ENCODE assay signal across 8 cellular contexts in genomic region chr6:29628419-29629281, GRCh38. TPM values are rescaled to one million over a fixed set of nuclear protein-coding genes. Genes with fewer than 3 reads are reported as not detected.
DNase-seq lines count a peak whose midpoint lies in the region; ATAC-seq and TF ChIP-seq lines count a peak whose summit lies in the region.

No MANE protein-coding gene starts in this region.

- H3K9ac ChIP-seq in skeletal muscle tissue (ENCODE audit: low read depth in 1 of 3, low read length in 3 of 3) = peak overlapping the region in 2 of 3 donors; percentile 50 to 70

- intact Hi-C loops in A673 (cut with micrococcal nuclease; ENCODE audit: unreplicated experiment) = no loop called here

- CTCF ChIA-PET in A673 (lab: Charles Lee) = interaction anchor here (0.7 to 1.6 kb wide), 2 partner anchors 13 to 25 kb away, joined by 7 to 8 read pairs; no protein-coding TSS in a partner anchor

- peak overlapping the region; percentile 90 for H3K4me3 ChIP-seq in A673 (ENCODE audit: low read depth, low read length, poor library complexity, severe bottlenecking)
- H3K4me3 ChIP-seq in skeletal muscle tissue (ENCODE audit: low read length in 3 of 3) = peak overlapping the region; percentile 62 to 79 (median 70)

- peaks cover 5% of the 10 kb centered on the region for H3K36me3 ChIP-seq in A673 (ENCODE audit: insufficient read depth, low read length, poor library complexity, severe bottlenecking)
- peaks cover 0 to under 1% (median 0%) of the 10 kb centered on the region in 3 donors for H3K36me3 ChIP-seq in skeletal muscle tissue (ENCODE audit: control insufficient read depth in 3 of 3, insufficient read depth in 3 of 3, low read length in 3 of 3)

- ATAC-seq in GM21529 (IDR thresholded peaks at IDR 0.05; ENCODE audit: unreplicated experiment) (peak; percentile 37), GM19467 (IDR thresholded peaks at IDR 0.05; ENCODE audit: unreplicated experiment) (no peak)
- ATAC-seq in activated CD4-positive, CD25-positive, alpha-beta regulatory T cell treated with anti-CD3 and anti-CD28 coated beads, Interleukin-2, amount 50 U/mL, for 24 hours = peak; percentile 57 to 60

- peak overlapping the region in 4 of 6 donors; percentile 12 to 64 (median 34) for H3K27ac Mint-ChIP-seq in immature natural killer cell

- peak; percentile 92 for DNase-seq in A673 (ENCODE audit: low spot score)
- DNase-seq in NCI-H345 (lab: John Stamatoyannopoulos, UW) = peak; percentile 76
- peak; percentile 39 for DNase-seq in central memory CD4-positive, alpha-beta T cell
- DNase-seq in immature natural killer cell = peak in 1 of 3 donors; percentile 27

- no peaks in the 10 kb centered on the region for H3K36me3 Mint-ChIP-seq in immature natural killer cell

- no TSS peak for BruUV-seq in A673 (replicated peaks; lab: Mats Ljungman, UMichigan)

- H3K4me3 Mint-ChIP-seq in immature natural killer cell = peak overlapping the region; percentile 79 to 92 (median 84)

- peak; percentile 81 for TF ChIP-seq CTCF in A673 (conservative IDR thresholded peaks at IDR 0.05; ENCODE audit: low read depth, low read length)

- H3K27me3 Mint-ChIP-seq in immature natural killer cell (ENCODE audit: low read depth in 3 of 3) = peaks cover 11 to 31% (median 19%) of the 10 kb centered on the region in 3 donors

- peaks cover 0 to 4% (median 0%) of the 10 kb centered on the region in 6 donors for H3K9me3 Mint-ChIP-seq in immature natural killer cell

- POLR2A ChIA-PET in A673 (lab: Charles Lee; ENCODE audit: low non-redundant PET) = interaction anchor here (0.5 to 0.6 kb wide), 3 partner anchors 21 to 877 kb away, joined by 3 to 4 read pairs (median 4); no protein-coding TSS in a partner anchor

- peaks cover 33 to 35% of the 10 kb centered on the region in 2 donors for H3K4me1 Mint-ChIP-seq in immature natural killer cell

- H3K27me3 ChIP-seq in A673 (replicated peaks; ENCODE audit: insufficient read depth, low read depth, low read length, poor library complexity) (no peaks in the 10 kb centered on the region), skeletal muscle tissue (ENCODE audit: control insufficient read depth in 3 of 3, insufficient read depth in 3 of 3, low read length in 3 of 3) (peaks cover 32 to 53% (median 44%) of the 10 kb centered on the region in 3 donors)

- H3K9me3 ChIP-seq in A673 (ENCODE audit: low read depth, low read length, poor library complexity, severe bottlenecking) (no peaks in the 10 kb centered on the region), skeletal muscle tissue (ENCODE audit: control insufficient read depth in 3 of 3, low read length in 3 of 3) (no peaks in the 10 kb centered on the region)

- H3K4me1 ChIP-seq in A673 (ENCODE audit: insufficient read depth, low read length, poor library complexity, severe bottlenecking) (peaks cover 59% of the 10 kb centered on the region), skeletal muscle tissue (ENCODE audit: control insufficient read depth in 3 of 3, insufficient read depth in 3 of 3, low read length in 3 of 3) (peaks cover 20 to 24% (median 21%) of the 10 kb centered on the region in 3 donors)

- peak overlapping the region; percentile 86 for H3K27ac ChIP-seq in A673 (ENCODE audit: low read depth, low read length, poor library complexity, severe bottlenecking)
- H3K27ac ChIP-seq in skeletal muscle tissue (ENCODE audit: low read depth, low read length) = no peak overlapping the region

RNA-seq across cellular contexts. Expression of gene GABBR1, which starts 4.3 kb away (rescaled TPM):
- total RNA-seq in A673 (2021) (72.4 and 81.3 TPM in 2 replicates), skeletal muscle tissue (9.9 TPM)
- polyA plus RNA-seq in immature natural killer cell = not detected

RNA-seq across cellular contexts. Expression of gene MOG, which starts 28.2 kb away (rescaled TPM):
- total RNA-seq in A673 (2021) (not detected in 2 replicates), skeletal muscle tissue (not detected)
- not detected for polyA plus RNA-seq in immature natural killer cell

RNA-seq across cellular contexts. Expression of gene OR2H2, which starts 43.7 kb away (rescaled TPM):
- not detected in 2 replicates for total RNA-seq in A673 (2021)
- polyA plus RNA-seq in immature natural killer cell = not detected
- total RNA-seq in skeletal muscle tissue = not detected

RNA-seq across cellular contexts. Expression of gene ZFP57, which starts 52.3 kb away (rescaled TPM):
- not detected in 2 replicates for total RNA-seq in A673 (2021)
- polyA plus RNA-seq in immature natural killer cell = 1 to 10 TPM in 2 of 3 donors, not detected in 1; 5.2 to 9.0 TPM
- not detected for total RNA-seq in skeletal muscle tissue
